ENCODE assay signal across 17 cellular contexts in genomic region chrX:39898147-39898546, GRCh38.
A peak's percentile ranks its signal among the peaks of the same experiment; 100 is the strongest.
DNase-seq lines count a peak whose midpoint lies in the region; ATAC-seq, FAIRE-seq and TF ChIP-seq lines count a peak whose summit lies in the region.
"Had no signal": no experiment of that assay in that cellular context is flagged by ENCODE, and none has a peak within 500 bp of the region (broad histone marks: within the 10 kb centered on the region; RNA-seq: fewer than 3 reads in every experiment).

No MANE protein-coding gene starts in this region.

- H4K8ac ChIP-seq in H1 (ENCODE audit: extremely low read depth, insufficient read depth, low read length) (no peak overlapping the region), neuronal stem cell (ENCODE audit: low read depth, low read length) (no peak overlapping the region)

- FAIRE-seq in GM12891 (lab: Jason Lieb, UNC) (peak; percentile 13), H1 (lab: Jason Lieb, UNC) (no peak)

- DNase-seq in GM12891 (ENCODE audit: insufficient read length, low spot score) (no peak), NCI-H748 (lab: John Stamatoyannopoulos, UW; ENCODE audit: unreplicated experiment) (peak; percentile 53), H1 (ENCODE audit: low read depth in 1 of 2, low spot score in 2 of 2) (no peak), neuronal stem cell (ENCODE audit: low spot score) (no peak), NCI-H226 (no peak), T1000 (lab: John Stamatoyannopoulos, UW) (no peak), tibial nerve (ENCODE audit: low spot score in 2 of 2) (no peak)
- DNase-seq: CD8-positive, alpha-beta memory T cell; immature natural killer cell; NCI-H1694 treated with DMSO at 0.1 percent for 48 hours; NCI-H345; SIG-M5; stimulated activated CD4-positive, alpha-beta T cell treated with anti-CD3 and anti-CD28 coated beads, Interleukin-15, amount 100 ng/mL, for 24 hours had no signal

- H2AK5ac ChIP-seq in H1 (ENCODE audit: low read depth, low read length) (no peak overlapping the region), neuronal stem cell (ENCODE audit: low read depth, low read length) (no peak overlapping the region)

- H2BK20ac ChIP-seq in H1 (ENCODE audit: low read length): peak overlapping the region; percentile 61; the same call in 1 of the 2 replicates

- no peak for ATAC-seq in HG02623 (IDR thresholded peaks at IDR 0.05; ENCODE audit: unreplicated experiment)
- ATAC-seq: stimulated activated effector memory CD8-positive, alpha-beta T cell treated with anti-CD3 and anti-CD28 coated beads, Interleukin-12 subunit alpha, Interleukin-12 subunit beta, amount 100 ng/mL, for 72 hours had no signal

- no peak overlapping the region for H2AFZ ChIP-seq in H1 (ENCODE audit: low read length)
- H2AFZ ChIP-seq in neuronal stem cell (ENCODE audit: low read length): no peak overlapping the region

- no peaks in the 10 kb centered on the region for H3K36me3 ChIP-seq in H1 (ENCODE audit: control insufficient read depth in 2 of 4, insufficient read depth in 4 of 4, low read length in 3 of 4)
- H3K36me3 ChIP-seq in neuronal stem cell (replicated peaks in 1 of 2; ENCODE audit: control insufficient read depth in 2 of 2, insufficient read depth in 2 of 2, low read length in 2 of 2): no peaks in the 10 kb centered on the region
- H3K36me3 ChIP-seq in tibial nerve: no peaks in the 10 kb centered on the region
- H3K36me3 ChIP-seq: cardiac muscle cell, MG63 had no signal

- POLR2A ChIA-PET in H1 (lab: Charles Lee; ENCODE audit: partially characterized antibody): no interaction called here

- H3K56ac ChIP-seq in H1 (replicated peaks; ENCODE audit: insufficient read length, low read depth, low read length): no peak overlapping the region

- WGBS in H1 (ENCODE audit: extremely low coverage in 1 of 2, insufficient coverage in 1 of 2, insufficient read length in 1 of 2, insufficient replicate concordance in 2 of 2, low coverage in 1 of 2, low lambda C conversion rate in 2 of 2, missing lambda C conversion rate in 1 of 2), 2 experiments: 87% methylated on average over 2 of the region's 2 CpGs; no CpG with 5 or more reads in 1 of the 2 experiments
- WGBS in neuronal stem cell (ENCODE audit: extremely low coverage in 2 of 2, insufficient read length in 2 of 2, insufficient replicate concordance in 1 of 2), 2 donors: no CpG with 5 or more reads among the region's 2 CpGs
- WGBS in tibial nerve, 2 donors: 78 to 90% methylated on average over 2 of the region's 2 CpGs

- no peak overlapping the region for H3K14ac ChIP-seq in H1 (ENCODE audit: insufficient read length)
- H3K14ac ChIP-seq in neuronal stem cell (ENCODE audit: low read length): no peak overlapping the region

- H3K79me1 ChIP-seq in H1 (ENCODE audit: low read depth, low read length) (no peaks in the 10 kb centered on the region), neuronal stem cell (ENCODE audit: low read depth, low read length) (no peaks in the 10 kb centered on the region)

- no peak overlapping the region for H4K5ac ChIP-seq in H1 (ENCODE audit: insufficient read length, low read depth, low read length)

- H2BK5ac ChIP-seq in H1 (ENCODE audit: low read depth, low read length) (no peak overlapping the region), neuronal stem cell (ENCODE audit: low read length) (no peak overlapping the region)

- H3K9ac ChIP-seq in H1 (replicated peaks in 1 of 4; ENCODE audit: extremely low read depth in 1 of 4, low read depth in 3 of 4, low read length in 3 of 4) (no peak overlapping the region), neuronal stem cell (ENCODE audit: low read depth, low read length, poor library complexity) (no peak overlapping the region)

- H3K23ac ChIP-seq in H1 (ENCODE audit: insufficient read length) (no peak overlapping the region), neuronal stem cell (ENCODE audit: low read depth, low read length, poor library complexity) (no peak overlapping the region)

- H3K23me2 ChIP-seq in H1 (ENCODE audit: low read depth, low read length): no peaks in the 10 kb centered on the region

- TF ChIP-seq POLR2A in GM12891 (IDR thresholded peaks at IDR 0.05; ENCODE audit: low read depth, low read length) (no peak), H1 (IDR thresholded peaks at IDR 0.05; ENCODE audit: control extremely low read depth in 1 of 2, low read depth in 2 of 2, low read length in 2 of 2) (no peak), tibial nerve (IDR thresholded peaks at IDR 0.05) (no peak)

- TF ChIP-seq EP300 in H1 (IDR thresholded peaks at IDR 0.05; ENCODE audit: borderline replicate concordance in 1 of 2, low read depth in 2 of 2, low read length in 2 of 2) (no peak), tibial nerve (IDR thresholded peaks at IDR 0.05) (no peak)

- H3K79me2 ChIP-seq in H1 (ENCODE audit: control insufficient read depth in 1 of 2, insufficient read depth in 2 of 2, low read length in 2 of 2): no peaks in the 10 kb centered on the region

- H3K18ac ChIP-seq in H1 (ENCODE audit: extremely low read depth, low read length): no peak overlapping the region
- no peak overlapping the region for H3K18ac ChIP-seq in neuronal stem cell (ENCODE audit: low read length)

- H2BK12ac ChIP-seq in H1 (ENCODE audit: low read depth, low read length): no peak overlapping the region
- peak overlapping the region; percentile 75 for H2BK12ac ChIP-seq in neuronal stem cell (ENCODE audit: low read length)

- H3K4me1 ChIP-seq in H1 (replicated peaks in 1 of 4; ENCODE audit: control insufficient read depth in 3 of 4, insufficient read depth in 4 of 4, low read length in 3 of 4) (peaks cover 7 to 23% (median 11%) of the 10 kb centered on the region in 4 experiments), neuronal stem cell (ENCODE audit: control insufficient read depth in 2 of 2, insufficient read depth in 1 of 2, low read depth in 1 of 2, low read length in 2 of 2) (peaks cover 22% of the 10 kb centered on the region in 2 donors), tibial nerve (peaks cover 0 to 11% (median 0%) of the 10 kb centered on the region in 4 donors)

- H3K4me2 ChIP-seq in H1 (ENCODE audit: insufficient read depth in 1 of 2, low read depth in 2 of 2, low read length in 2 of 2): 0 out of 4 replicates have a peak overlapping the region, but pooled peaks of 1 of the 2 experiments have one; percentile 7
- H3K4me2 ChIP-seq in neuronal stem cell (ENCODE audit: insufficient read depth, low read length, poor library complexity, severe bottlenecking): no peak overlapping the region

- H4K91ac ChIP-seq in H1 (replicated peaks; ENCODE audit: insufficient read length, low read length) (no peak overlapping the region), neuronal stem cell (ENCODE audit: low read depth, low read length, poor library complexity) (no peak overlapping the region)

- CTCF ChIA-PET in H1 (lab: Charles Lee; ENCODE audit: partially characterized antibody): interaction anchor here (1.1 kb wide), 1 partner anchor 83 kb away, joined by 3 read pairs; no protein-coding TSS in a partner anchor

- H2BK15ac ChIP-seq in H1 (ENCODE audit: low read length): no peak overlapping the region
- no peak overlapping the region for H2BK15ac ChIP-seq in neuronal stem cell (ENCODE audit: low read length)

- H2BK120ac ChIP-seq in H1 (replicated peaks; ENCODE audit: low read depth, low read length) (no peak overlapping the region), neuronal stem cell (ENCODE audit: low read depth, low read length) (no peak overlapping the region)

- H4K20me1 ChIP-seq in H1 (replicated peaks in 1 of 2; ENCODE audit: control insufficient read depth in 1 of 2, insufficient read depth in 2 of 2, low read length in 2 of 2): no peaks in the 10 kb centered on the region

- no peak for TF ChIP-seq RAD21 in H1 (IDR thresholded peaks at IDR 0.05 in 1 of 2, conservative IDR thresholded peaks at IDR 0.05 in 1 of 2; ENCODE audit: low read depth in 2 of 2, low read length in 2 of 2)

- TF ChIP-seq CTCF in H1 (IDR thresholded peaks at IDR 0.05; ENCODE audit: control extremely low read depth in 1 of 3, insufficient read depth in 1 of 3, low read depth in 1 of 3, low read length in 3 of 3): no peak
- no peak for TF ChIP-seq CTCF in tibial nerve (IDR thresholded peaks at IDR 0.05)

- H3K9me3 ChIP-seq in H1 (ENCODE audit: insufficient read depth in 2 of 2, low read depth in 1 of 2, low read length in 1 of 2) (no peaks in the 10 kb centered on the region), neuronal stem cell (replicated peaks in 1 of 2; ENCODE audit: control insufficient read depth in 2 of 2, insufficient read depth in 1 of 2, low read depth in 1 of 2, low read length in 2 of 2) (no peaks in the 10 kb centered on the region), tibial nerve (no peaks in the 10 kb centered on the region)
- H3K9me3 ChIP-seq: MG63 had no signal

- H3K4me3 ChIP-seq in H1 (ENCODE audit: extremely low read depth in 1 of 4, insufficient read depth in 2 of 4, low read depth in 3 of 4, low read length in 4 of 4) (no peak overlapping the region), neuronal stem cell (ENCODE audit: low read length in 2 of 2) (no peak overlapping the region), tibial nerve (no peak overlapping the region)
- H3K4me3 ChIP-seq: cardiac muscle cell, MG63 had no signal

- H3K27ac ChIP-seq in H1 (ENCODE audit: low read depth, low read length): peak overlapping the region; percentile 3; the same call in 1 of the 2 replicates
- H3K27ac ChIP-seq in neuronal stem cell (replicated peaks; ENCODE audit: low read length): no peak overlapping the region
- no peak overlapping the region for H3K27ac ChIP-seq in tibial nerve
- H3K27ac ChIP-seq: cardiac muscle cell had no signal

- H3K27me3 ChIP-seq in H1 (replicated peaks in 1 of 4; ENCODE audit: control insufficient read depth in 3 of 4, extremely low read depth in 1 of 4, insufficient read depth in 3 of 4, low read length in 3 of 4) (no peaks in the 10 kb centered on the region), neuronal stem cell (ENCODE audit: control insufficient read depth in 3 of 3, insufficient read depth in 3 of 3, low read depth in 1 of 3, low read length in 3 of 3) (no peaks in the 10 kb centered on the region), tibial nerve (no peaks in the 10 kb centered on the region)
- H3K27me3 ChIP-seq: cardiac muscle cell, MG63 had no signal

- H3K4ac ChIP-seq in H1 (replicated peaks; ENCODE audit: insufficient read length, low read depth, low read length) (no peak overlapping the region), neuronal stem cell (ENCODE audit: low read length) (no peak overlapping the region)

TF ChIP-seq in GM12891, 5 proteins besides CTCF, POLR2A, EP300 and RAD21 (continues in another document):
- TF ChIP-seq SPI1 (IDR thresholded peaks at IDR 0.05; ENCODE audit: low read depth, low read length) (no peak), POU2F2 (IDR thresholded peaks at IDR 0.05; ENCODE audit: low read depth, low read length) (no peak), POLR2AphosphoS5 (IDR thresholded peaks at IDR 0.05; ENCODE audit: low read depth, low read length) (no peak), PAX5 (IDR thresholded peaks at IDR 0.05; ENCODE audit: insufficient read depth, low read length, severe bottlenecking) (no peak)

TF ChIP-seq in H1, 55 proteins besides CTCF, POLR2A, EP300 and RAD21 (continues in another document):
- TF ChIP-seq YY1 (IDR thresholded peaks at IDR 0.05; ENCODE audit: low read depth, low read length) (no peak), KDM5A (IDR thresholded peaks at IDR 0.05; ENCODE audit: low read length) (no peak), KDM4A (IDR thresholded peaks at IDR 0.05; ENCODE audit: low read depth, low read length, severe bottlenecking) (no peak), CHD1 (IDR thresholded peaks at IDR 0.05; ENCODE audit: low read depth, low read length) (no peak), SIX5 (IDR thresholded peaks at IDR 0.05; ENCODE audit: low read depth, low read length) (no peak)
